In genomic region chr22:47086596-47087248, GRCh38 we compare ENCODE assay signal across 1 cellular context.
A peak's percentile ranks its signal among the peaks of the same experiment; 100 is the strongest.
TF ChIP-seq lines count a peak whose summit lies in the region.

No MANE protein-coding gene starts in this region.

TF ChIP-seq in HepG2, 621 proteins besides CTCF, POLR2A, EP300 and RAD21 (continued from another document and continues in another):
- peak; percentile 59; the same call in 1 of the 2 replicates for TF ChIP-seq ZHX1 (CRISPR knock-in tag; IDR thresholded peaks at IDR 0.05; ENCODE audit: low read depth)
- TF ChIP-seq GLI4 (CRISPR knock-in tag; IDR thresholded peaks at IDR 0.05; ENCODE audit: borderline replicate concordance): no peak
- TF ChIP-seq KLF6 (CRISPR knock-in tag; IDR thresholded peaks at IDR 0.05): no peak
- TF ChIP-seq TBX2 (CRISPR knock-in tag; IDR thresholded peaks at IDR 0.05; ENCODE audit: borderline replicate concordance): no peak; the same call in 1 of the 2 replicates
- TF ChIP-seq RNF219 (CRISPR knock-in tag; IDR thresholded peaks at IDR 0.05): no peak
- TF ChIP-seq ZBTB3 (CRISPR knock-in tag; IDR thresholded peaks at IDR 0.05; ENCODE audit: borderline replicate concordance, low read depth): no peak
- no peak for TF ChIP-seq SETDB1 (CRISPR knock-in tag; IDR thresholded peaks at IDR 0.05; ENCODE audit: borderline replicate concordance)
- TF ChIP-seq NFAT5 (CRISPR knock-in tag; IDR thresholded peaks at IDR 0.05): no peak
- no peak for TF ChIP-seq ETS1 (CRISPR knock-in tag; IDR thresholded peaks at IDR 0.05)
- no peak for TF ChIP-seq TFDP1 (CRISPR knock-in tag; IDR thresholded peaks at IDR 0.05; ENCODE audit: borderline replicate concordance)
- no peak for TF ChIP-seq ZNF225 (CRISPR knock-in tag; IDR thresholded peaks at IDR 0.05)
- 0 out of 2 replicates have a peak, but pooled peaks have one; percentile 26 for TF ChIP-seq POLR2G (IDR thresholded peaks at IDR 0.05; ENCODE audit: low read depth, low read length)
- no peak for TF ChIP-seq ZNF678 (CRISPR knock-in tag; IDR thresholded peaks at IDR 0.05)
- peak; percentile 96 for TF ChIP-seq ZBTB43 (CRISPR knock-in tag; conservative IDR thresholded peaks at IDR 0.05)
- TF ChIP-seq AHR (CRISPR knock-in tag; IDR thresholded peaks at IDR 0.05): no peak
- TF ChIP-seq EHMT2 (IDR thresholded peaks at IDR 0.05; ENCODE audit: borderline replicate concordance, low read depth, low read length): no peak
- TF ChIP-seq YEATS2 (CRISPR knock-in tag; IDR thresholded peaks at IDR 0.05; ENCODE audit: borderline replicate concordance): no peak
- no peak for TF ChIP-seq PRDM15 (CRISPR knock-in tag; IDR thresholded peaks at IDR 0.05)
- no peak for TF ChIP-seq ZNF251 (CRISPR knock-in tag; IDR thresholded peaks at IDR 0.05)
- TF ChIP-seq KLF13 (CRISPR knock-in tag; IDR thresholded peaks at IDR 0.05): no peak
- TF ChIP-seq ZNF772 (CRISPR knock-in tag; IDR thresholded peaks at IDR 0.05): no peak
- no peak for TF ChIP-seq ZNF552 (CRISPR knock-in tag; IDR thresholded peaks at IDR 0.05; ENCODE audit: borderline replicate concordance)
- no peak for TF ChIP-seq ZNF124 (CRISPR knock-in tag; IDR thresholded peaks at IDR 0.05)
- TF ChIP-seq ZNF564 (CRISPR knock-in tag; IDR thresholded peaks at IDR 0.05): no peak
- no peak for TF ChIP-seq ZNF101 (CRISPR knock-in tag; IDR thresholded peaks at IDR 0.05; ENCODE audit: borderline replicate concordance, low read depth)
- TF ChIP-seq JARID2 (CRISPR knock-in tag; IDR thresholded peaks at IDR 0.05; ENCODE audit: insufficient replicate concordance): no peak
- TF ChIP-seq ZNF839 (CRISPR knock-in tag; IDR thresholded peaks at IDR 0.05; ENCODE audit: borderline replicate concordance): no peak
- TF ChIP-seq ZFP36L2 (CRISPR knock-in tag; IDR thresholded peaks at IDR 0.05): no peak
- no peak for TF ChIP-seq ZNF484 (CRISPR knock-in tag; IDR thresholded peaks at IDR 0.05; ENCODE audit: borderline replicate concordance, low read depth)
- no peak for TF ChIP-seq ELF3 (CRISPR knock-in tag; IDR thresholded peaks at IDR 0.05)
- no peak for TF ChIP-seq TBL1XR1 (IDR thresholded peaks at IDR 0.05; ENCODE audit: borderline replicate concordance, low read length, partially characterized antibody)
- no peak for TF ChIP-seq ZNF761 (CRISPR knock-in tag; conservative IDR thresholded peaks at IDR 0.05)
- TF ChIP-seq SUZ12 (IDR thresholded peaks at IDR 0.05; ENCODE audit: low read depth, low read length): no peak
- no peak for TF ChIP-seq FIP1L1 (IDR thresholded peaks at IDR 0.05; ENCODE audit: borderline replicate concordance, insufficient read depth, low read depth, low read length)
- no peak for TF ChIP-seq MEF2D (CRISPR knock-in tag; IDR thresholded peaks at IDR 0.05)
- no peak for TF ChIP-seq REL (CRISPR knock-in tag; conservative IDR thresholded peaks at IDR 0.05)
- no peak for TF ChIP-seq ZNF800 (CRISPR knock-in tag; IDR thresholded peaks at IDR 0.05)
- TF ChIP-seq SAP130 (CRISPR knock-in tag; IDR thresholded peaks at IDR 0.05; ENCODE audit: low read depth): peak; percentile 54
- TF ChIP-seq FOXA1 (IDR thresholded peaks at IDR 0.05): no peak
- peak; percentile 74 for TF ChIP-seq FOXA1 (CRISPR knock-in tag; IDR thresholded peaks at IDR 0.05)
- TF ChIP-seq ZNF44 (CRISPR knock-in tag; IDR thresholded peaks at IDR 0.05): no peak
- TF ChIP-seq DNMT3B (CRISPR knock-in tag; conservative IDR thresholded peaks at IDR 0.05): no peak
- TF ChIP-seq ZNF567 (CRISPR knock-in tag; IDR thresholded peaks at IDR 0.05; ENCODE audit: borderline replicate concordance): no peak
- peak; percentile 60; the same call in 1 of the 2 replicates for TF ChIP-seq FOXO1 (CRISPR knock-in tag; IDR thresholded peaks at IDR 0.05)
- no peak for TF ChIP-seq ZFP82 (CRISPR knock-in tag; IDR thresholded peaks at IDR 0.05; ENCODE audit: borderline replicate concordance)
- TF ChIP-seq ZEB1 (IDR thresholded peaks at IDR 0.05; ENCODE audit: insufficient replicate concordance, low read depth): peak; percentile 32
- no peak for TF ChIP-seq THAP11 (CRISPR knock-in tag; IDR thresholded peaks at IDR 0.05)
